In genomic region chr16:74307383-74307782, GRCh38 we compare ENCODE assay signal across 21 cellular contexts.
"Had no signal": no experiment of that assay in that cellular context is flagged by ENCODE, and none has a peak within 500 bp of the region (broad histone marks: within the 10 kb centered on the region; RNA-seq: fewer than 3 reads in every experiment).

No MANE protein-coding gene starts in this region.

- H3K4me3 ChIP-seq: gastroesophageal sphincter, left ventricle myocardium inferior, pancreas, right lobe of liver, skin epidermis, transverse colon, vagina had no signal

- H3K4me3 Mint-ChIP-seq: activated naive CD4-positive, alpha-beta T cell treated with anti-CD3 and anti-CD28 coated beads, Interleukin-2, amount 10 ng/mL, durations not matched to agents 7 days and 5 days; endodermal cell; nephron had no signal

- H3K27me3 ChIP-seq: gastroesophageal sphincter, pancreas, right lobe of liver, transverse colon, vagina had no signal

- FAIRE-seq: pancreas had no signal

- H3K27ac Mint-ChIP-seq: activated naive CD4-positive, alpha-beta T cell treated with anti-CD3 and anti-CD28 coated beads, Interleukin-2, amount 10 ng/mL, durations not matched to agents 7 days and 5 days; endodermal cell; nephron had no signal

- H3K9me3 Mint-ChIP-seq: activated naive CD4-positive, alpha-beta T cell treated with anti-CD3 and anti-CD28 coated beads, Interleukin-2, amount 10 ng/mL, durations not matched to agents 7 days and 5 days; endodermal cell; nephron had no signal

- H3K27me3 Mint-ChIP-seq: activated naive CD4-positive, alpha-beta T cell treated with anti-CD3 and anti-CD28 coated beads, Interleukin-2, amount 10 ng/mL, durations not matched to agents 7 days and 5 days had no signal

- H3K4me1 ChIP-seq: gastroesophageal sphincter, pancreas, right lobe of liver, transverse colon, vagina had no signal

- DNase-seq: activated CD4-positive, CD25-positive, alpha-beta regulatory T cell treated with anti-CD3 and anti-CD28 coated beads, Interleukin-2, amount 50 U/mL, for 72 hours; activated effector memory CD4-positive, alpha-beta T cell treated with anti-CD3 and anti-CD28 coated beads, Interleukin-2, amount 50 U/mL, for 16 hours; activated naive CD4-positive, alpha-beta T cell treated with anti-CD3 and anti-CD28 coated beads, Interleukin-2, amount 10 ng/mL, durations not matched to agents 7 days and 5 days; amygdala; cortex of kidney; endodermal cell; head of caudate nucleus; hypothalamus; left ventricle myocardium inferior; mammary epithelial cell; midbrain; pancreas; right lobe of liver; stimulated activated CD4-positive, alpha-beta T cell treated with anti-CD3 and anti-CD28 coated beads, Interleukin-1b, Interleukin-23, amount 100 ng/mL, for 48 hours; transverse colon had no signal

- ATAC-seq: gastroesophageal sphincter had no signal

- H3K4me1 Mint-ChIP-seq: activated naive CD4-positive, alpha-beta T cell treated with anti-CD3 and anti-CD28 coated beads, Interleukin-2, amount 10 ng/mL, durations not matched to agents 7 days and 5 days; endodermal cell; nephron had no signal

- H3K27ac ChIP-seq: epithelial cell of prostate, gastroesophageal sphincter, pancreas, right lobe of liver, skin epidermis, transverse colon, vagina, VCaP had no signal

- H3K9me3 ChIP-seq: gastroesophageal sphincter, left ventricle myocardium inferior, pancreas, right lobe of liver, transverse colon, vagina had no signal
